In the genomic region with DNA sequence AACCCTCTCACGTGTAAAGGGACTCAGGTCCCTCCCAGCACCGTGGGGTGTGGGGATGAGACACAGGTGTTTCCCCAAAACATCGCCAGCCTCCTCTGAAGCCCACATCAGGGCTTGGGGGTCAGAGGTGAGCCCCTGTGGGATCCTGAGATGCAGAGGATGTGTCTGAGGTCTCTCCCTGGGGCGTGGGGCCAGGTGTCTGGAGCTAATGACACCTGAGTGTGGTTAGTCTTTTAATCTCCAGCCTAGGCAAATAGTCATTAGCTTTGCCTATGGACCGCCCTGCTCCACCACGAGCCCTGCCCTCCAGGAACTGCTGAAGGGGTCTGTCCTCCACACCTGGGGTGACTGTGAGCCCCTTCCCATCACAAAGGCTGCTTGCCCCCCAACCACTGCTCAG, we compare ENCODE assay signal across 29 cellular contexts. TPM values are rescaled to one million over a fixed set of nuclear protein-coding genes. Genes with fewer than 3 reads are reported as not detected.
DNase-seq lines count a peak whose midpoint lies in the region; ATAC-seq and TF ChIP-seq lines count a peak whose summit lies in the region.
"Had no signal": no experiment of that assay in that cellular context is flagged by ENCODE, and none has a peak within 500 bp of the region (broad histone marks: within the 10 kb centered on the region; RNA-seq: fewer than 3 reads in every experiment).

No MANE protein-coding gene starts in this region.

- no TSS peak for BruUV-seq in Caco-2 (replicated peaks; lab: Mats Ljungman, UMichigan)

- no peaks in the 10 kb centered on the region for H3K36me3 ChIP-seq in Caco-2 (ENCODE audit: control insufficient read depth, insufficient read depth, low read length)
- no peaks in the 10 kb centered on the region for H3K36me3 ChIP-seq in WERI-Rb-1
- no peaks in the 10 kb centered on the region for H3K36me3 ChIP-seq in mucosa of descending colon (ENCODE audit: low read depth)
- H3K36me3 ChIP-seq: heart right ventricle, right atrium auricular region, spleen had no signal

- peak overlapping the region; percentile 31 for H3K27ac Mint-ChIP-seq in Caco-2 (ENCODE audit: unreplicated experiment)
- H3K27ac Mint-ChIP-seq in activated naive CD8-positive, alpha-beta T cell treated with anti-CD3 and anti-CD28 coated beads, Interleukin-2, amount 50 U/mL, for 24 hours = no peak overlapping the region
- H3K27ac Mint-ChIP-seq: activated B cell treated with CpG ODN at 0.5 μM for 24 hours; GM23338; natural killer cell; stimulated activated naive B cell treated with anti-CD40 and anti-IgM and Interleukin-4, amounts not matched to agents 10 μg/mL and 1 μg/mL and 100 μg/mL, for 72 hours had no signal

- ATAC-seq in mucosa of descending colon (peak; percentile 42), GM18909 (IDR thresholded peaks at IDR 0.05; ENCODE audit: poor library complexity, unreplicated experiment) (no peak)
- no peak for ATAC-seq in activated naive CD8-positive, alpha-beta T cell treated with anti-CD3 and anti-CD28 coated beads, Interleukin-2, amount 50 U/mL, for 24 hours
- ATAC-seq: body of pancreas; GM23338; heart right ventricle; natural killer cell; stimulated activated naive B cell treated with anti-CD40 and anti-IgM and Interleukin-4, amounts not matched to agents 10 μg/mL and 1 μg/mL and 100 μg/mL, for 72 hours had no signal

- H3K36me3 Mint-ChIP-seq in Caco-2 (ENCODE audit: insufficient read depth, unreplicated experiment) = no peaks in the 10 kb centered on the region
- no peaks in the 10 kb centered on the region for H3K36me3 Mint-ChIP-seq in activated naive CD8-positive, alpha-beta T cell treated with anti-CD3 and anti-CD28 coated beads, Interleukin-2, amount 50 U/mL, for 24 hours (ENCODE audit: low read depth)
- H3K36me3 Mint-ChIP-seq: natural killer cell; stimulated activated naive B cell treated with anti-CD40 and anti-IgM and Interleukin-4, amounts not matched to agents 10 μg/mL and 1 μg/mL and 100 μg/mL, for 72 hours had no signal

- peak overlapping the region; percentile 29; the same call in 1 of the 2 replicates for H3K27ac ChIP-seq in WERI-Rb-1
- H3K27ac ChIP-seq: body of pancreas, C4-2B, heart right ventricle, KMS-11, right atrium auricular region, spleen, testis had no signal

- H3K4me3 ChIP-seq in Caco-2 (ENCODE audit: low read depth, low read length) (no peak overlapping the region), WERI-Rb-1 (ENCODE audit: low read depth, low read length) (no peak overlapping the region), mucosa of descending colon (no peak overlapping the region)
- H3K4me3 ChIP-seq: body of pancreas, GM23338, heart right ventricle, right atrium auricular region, spleen, testis had no signal

- CTCF ChIA-PET in Caco-2 (lab: Charles Lee) = interaction anchor here (0.7 to 1.8 kb wide), 5 partner anchors 8 to 96 kb away, joined by 3 to 6 read pairs (median 4); partner anchors contain the start of genes HELZ2, PPDPF and PTK6

- DNase-seq in Caco-2 (no peak), NCI-H146 treated with DMSO at 0.1 percent for 48 hours (lab: John Stamatoyannopoulos, UW; ENCODE audit: unreplicated experiment) (peak; percentile 85), WERI-Rb-1 (no peak), mucosa of descending colon (peak in 1 of 3 donors; percentile 56), putamen (ENCODE audit: low spot score) (no peak)
- DNase-seq in activated naive CD8-positive, alpha-beta T cell treated with anti-CD3 and anti-CD28 coated beads, Interleukin-2, amount 50 U/mL, for 24 hours = no peak
- DNase-seq: activated B cell treated with CpG ODN at 0.5 μM for 24 hours; activated CD8-positive, alpha-beta memory T cell treated with anti-CD3 and anti-CD28 coated beads, Interleukin-2, amount 50 U/mL, for 48 hours; body of pancreas; cerebellar nuclear complex; DMS 273 treated with DMSO at 0.1 percent for 48 hours; heart right ventricle; natural killer cell; NCI-H187; SHP77; spleen; stimulated activated CD4-positive, alpha-beta T cell treated with anti-CD3 and anti-CD28 coated beads, Interleukin-2, amount 100 ng/mL, for 48 hours; stimulated activated naive B cell treated with anti-CD40 and anti-IgM and Interleukin-4, amounts not matched to agents 10 μg/mL and 1 μg/mL and 100 μg/mL, for 72 hours; testis had no signal

- H3K4me3 Mint-ChIP-seq in Caco-2 (ENCODE audit: unreplicated experiment) = no peak overlapping the region
- no peak overlapping the region for H3K4me3 Mint-ChIP-seq in activated naive CD8-positive, alpha-beta T cell treated with anti-CD3 and anti-CD28 coated beads, Interleukin-2, amount 50 U/mL, for 24 hours
- H3K4me3 Mint-ChIP-seq: activated B cell treated with CpG ODN at 0.5 μM for 24 hours; GM23338; natural killer cell; stimulated activated naive B cell treated with anti-CD40 and anti-IgM and Interleukin-4, amounts not matched to agents 10 μg/mL and 1 μg/mL and 100 μg/mL, for 72 hours had no signal

- intact Hi-C loops in Caco-2 (cut with micrococcal nuclease; ENCODE audit: unreplicated experiment) = no loop called here
- intact Hi-C loops in mucosa of descending colon (cut with DNase I, micrococcal nuclease) = no loop called here

- peaks cover 22% of the 10 kb centered on the region for H3K4me1 Mint-ChIP-seq in Caco-2 (ENCODE audit: low read depth, unreplicated experiment)
- no peaks in the 10 kb centered on the region for H3K4me1 Mint-ChIP-seq in activated naive CD8-positive, alpha-beta T cell treated with anti-CD3 and anti-CD28 coated beads, Interleukin-2, amount 50 U/mL, for 24 hours

- H3K9me3 ChIP-seq in Caco-2 (no peaks in the 10 kb centered on the region), WERI-Rb-1 (ENCODE audit: severe bottlenecking) (no peaks in the 10 kb centered on the region), mucosa of descending colon (no peaks in the 10 kb centered on the region)
- H3K9me3 ChIP-seq: body of pancreas, heart right ventricle, right atrium auricular region, spleen, testis had no signal

- no peak for TF ChIP-seq CTCF in Caco-2 (IDR thresholded peaks at IDR 0.05; ENCODE audit: insufficient read depth in 1 of 2, low read depth in 1 of 2, low read length in 1 of 2, severe bottlenecking in 1 of 2, unreplicated experiment in 1 of 2)
- no peak for TF ChIP-seq CTCF in WERI-Rb-1 (IDR thresholded peaks at IDR 0.05; ENCODE audit: low read depth, low read length)
- TF ChIP-seq CTCF in mucosa of descending colon (IDR thresholded peaks at IDR 0.05) = no peak

- H3K9me3 Mint-ChIP-seq in Caco-2 (ENCODE audit: unreplicated experiment) = no peaks in the 10 kb centered on the region
- no peaks in the 10 kb centered on the region for H3K9me3 Mint-ChIP-seq in activated naive CD8-positive, alpha-beta T cell treated with anti-CD3 and anti-CD28 coated beads, Interleukin-2, amount 50 U/mL, for 24 hours
- H3K9me3 Mint-ChIP-seq: activated B cell treated with CpG ODN at 0.5 μM for 24 hours; GM23338; natural killer cell; stimulated activated naive B cell treated with anti-CD40 and anti-IgM and Interleukin-4, amounts not matched to agents 10 μg/mL and 1 μg/mL and 100 μg/mL, for 72 hours had no signal

- H3K27me3 ChIP-seq in Caco-2 (replicated peaks; ENCODE audit: control insufficient read depth, insufficient read depth, low read length) = no peaks in the 10 kb centered on the region
- H3K27me3 ChIP-seq in WERI-Rb-1 (ENCODE audit: insufficient read depth, low read depth, severe bottlenecking) = no peaks in the 10 kb centered on the region
- H3K27me3 ChIP-seq: right atrium auricular region, testis had no signal

- H3K4me1 ChIP-seq in Caco-2 = peaks cover 28% of the 10 kb centered on the region
- H3K4me1 ChIP-seq in mucosa of descending colon (ENCODE audit: low read depth) = peaks cover 33% of the 10 kb centered on the region
- H3K4me1 ChIP-seq: body of pancreas, heart right ventricle, right atrium auricular region, testis had no signal

- no peaks in the 10 kb centered on the region for H3K27me3 Mint-ChIP-seq in Caco-2 (ENCODE audit: insufficient read depth, unreplicated experiment)
- H3K27me3 Mint-ChIP-seq in activated naive CD8-positive, alpha-beta T cell treated with anti-CD3 and anti-CD28 coated beads, Interleukin-2, amount 50 U/mL, for 24 hours = peaks cover 9% of the 10 kb centered on the region
- H3K27me3 Mint-ChIP-seq: activated B cell treated with CpG ODN at 0.5 μM for 24 hours had no signal

- POLR2A ChIA-PET in Caco-2 (lab: Charles Lee) = interaction anchor here (0.5 kb wide), 1 partner anchor 230 kb away, joined by 7 read pairs; no protein-coding TSS in a partner anchor

RNA-seq across cellular contexts. Expression of gene SRMS, which starts 1.7 kb away (rescaled TPM):
- total RNA-seq in Caco-2 (2022) (not detected in 2 replicates), mucosa of descending colon (under 1 TPM; 0.25 to 0.52 (median 0.27) TPM)
- total RNA-seq: body of pancreas, epithelial cell of proximal tubule, G401, heart right ventricle, HT1080, mesenteric fat pad, osteocyte, right atrium auricular region had no signal

RNA-seq across cellular contexts. Expression of gene FNDC11, which starts 8.1 kb away (rescaled TPM):
- total RNA-seq in Caco-2 (2022) (0.39 TPM in 1 of 2 replicates, not detected in the other), mucosa of descending colon (under 1 TPM in 2 of 3 donors, not detected in 1; 0.19 to 0.25 TPM)
- total RNA-seq: HT1080, right atrium auricular region had no signal

RNA-seq across cellular contexts. Expression of gene PTK6, which starts 8.6 kb away (rescaled TPM):
- total RNA-seq in Caco-2 (2022) = 0.42 and 0.64 TPM in 2 replicates
- total RNA-seq in mucosa of descending colon = 10 to 100 TPM; 39.5 to 91.7 (median 87.1) TPM
- total RNA-seq: epithelial cell of proximal tubule, HT1080, right atrium auricular region had no signal

RNA-seq across cellular contexts. Expression of gene PPDPF, which starts 25.2 kb away (rescaled TPM):
- 511 and 634 TPM in 2 replicates for total RNA-seq in Caco-2 (2022)
- total RNA-seq in mucosa of descending colon = 100 to 1,000 TPM; 263 to 672 (median 537) TPM

RNA-seq across cellular contexts. Expression of gene HELZ2, which starts 28.2 kb away (rescaled TPM):
- 35.2 and 36.5 TPM in 2 replicates for total RNA-seq in Caco-2 (2022)
- 10 to 100 TPM; 35.4 to 49.3 (median 36.2) TPM for total RNA-seq in mucosa of descending colon

Comparison
In these comparisons a context has a peak if more than half of its experiments do, and no peak if none do; other contexts are left out.
1. RNA of gene PTK6, which starts 8.6 kb away (total RNA-seq): 39.5 to 91.7 TPM in mucosa of descending colon; 0.42 to 0.64 TPM in Caco-2; every median in the first group is over 10 times any median in the second.